ENCODE assay signal across 23 cellular contexts in the genomic region with DNA sequence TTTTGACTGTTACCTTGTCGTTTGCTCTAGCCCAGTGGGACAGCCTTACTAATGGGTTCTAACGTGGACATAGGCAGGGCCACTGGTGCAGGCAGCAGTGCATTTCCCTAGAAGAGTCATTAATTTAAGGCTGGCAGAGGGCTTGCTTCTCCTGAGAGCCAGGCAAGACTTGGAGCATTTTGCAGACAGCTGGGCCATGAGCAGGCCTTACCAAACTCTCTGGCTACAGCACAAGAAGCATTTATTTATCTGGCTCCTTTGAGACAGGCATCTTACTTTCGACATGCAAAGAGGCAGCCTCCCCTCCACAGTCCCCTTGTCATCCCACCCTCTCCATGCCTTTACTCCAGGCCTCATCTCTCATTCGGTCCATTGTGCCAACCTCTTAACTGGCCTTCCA.
"Had no signal": no experiment of that assay in that cellular context is flagged by ENCODE, and none has a peak within 500 bp of the region (broad histone marks: within the 10 kb centered on the region; RNA-seq: fewer than 3 reads in every experiment).

No MANE protein-coding gene starts in this region.

- H3K4me2 ChIP-seq: hepatocyte, neural progenitor cell had no signal

- H3K9ac ChIP-seq: neural progenitor cell had no signal

- H3K27ac Mint-ChIP-seq: activated naive CD8-positive, alpha-beta T cell; activated T-helper 2 cell treated with anti-CD3 and anti-CD28 coated beads, Interferon-gamma antibody, Interleukin-2, Interleukin-4, amounts not matched to agents 10 μg/mL and 5 μg/mL and 100 μg/mL, durations not matched to agents 14 hours and 24 hours and 36 hours; mesothelial cell of epicardium; naive thymus-derived CD8-positive, alpha-beta T cell; neural progenitor cell; stimulated activated effector memory CD8-positive, alpha-beta T cell treated with anti-CD3 and anti-CD28 coated beads, Interleukin-12 subunit alpha, Interleukin-12 subunit beta, amount 100 ng/mL, for 72 hours; stimulated activated naive CD8-positive, alpha-beta T cell treated with anti-CD3 and anti-CD28 coated beads, Interleukin-15, amount 100 ng/mL, for 72 hours had no signal

- DNase-seq: activated CD4-positive, CD25-positive, alpha-beta regulatory T cell treated with anti-CD3 and anti-CD28 coated beads, Interleukin-2, amount 50 U/mL, for 72 hours; activated naive CD4-positive, alpha-beta T cell; activated T-cell treated with anti-CD3 and anti-CD28 coated beads, Interleukin-2, amount 50 U/mL, for 1 hour; adrenal gland; effector CD4-positive, alpha-beta T cell; foreskin keratinocyte; glutamatergic neuron; immature natural killer cell; left lung; mammary epithelial cell; naive thymus-derived CD8-positive, alpha-beta T cell; posterior cingulate gyrus; stimulated activated CD4-positive, alpha-beta T cell treated with anti-CD3 and anti-CD28 coated beads, Interleukin-2, amount 100 ng/mL, for 24 hours; stimulated activated naive CD8-positive, alpha-beta T cell treated with anti-CD3 and anti-CD28 coated beads, Interleukin-15, amount 100 ng/mL, for 72 hours; WERI-Rb-1 had no signal

- H3K4me1 Mint-ChIP-seq: immature natural killer cell; naive thymus-derived CD8-positive, alpha-beta T cell; stimulated activated effector memory CD8-positive, alpha-beta T cell treated with anti-CD3 and anti-CD28 coated beads, Interleukin-12 subunit alpha, Interleukin-12 subunit beta, amount 100 ng/mL, for 72 hours; stimulated activated naive CD8-positive, alpha-beta T cell treated with anti-CD3 and anti-CD28 coated beads, Interleukin-15, amount 100 ng/mL, for 72 hours had no signal

- H3K27ac ChIP-seq: adrenal gland, foreskin keratinocyte, hepatocyte, left lung, neural progenitor cell, skin epidermis, WERI-Rb-1 had no signal

- H3K4me1 ChIP-seq: adrenal gland, foreskin keratinocyte, left lung had no signal

- H3K4me3 ChIP-seq: adrenal gland, hepatocyte, left lung, neural progenitor cell, skin epidermis, tibial nerve had no signal

- H3K27me3 Mint-ChIP-seq: stimulated activated naive CD8-positive, alpha-beta T cell treated with anti-CD3 and anti-CD28 coated beads, Interleukin-15, amount 100 ng/mL, for 72 hours had no signal

- H3K9me3 ChIP-seq: adrenal gland, left lung, tibial nerve had no signal

- H3K27me3 ChIP-seq: adrenal gland, hepatocyte, left lung, neural progenitor cell, tibial nerve had no signal

- H3K9me3 Mint-ChIP-seq: activated T-helper 2 cell treated with anti-CD3 and anti-CD28 coated beads, Interferon-gamma antibody, Interleukin-2, Interleukin-4, amounts not matched to agents 10 μg/mL and 5 μg/mL and 100 μg/mL, durations not matched to agents 14 hours and 24 hours and 36 hours; immature natural killer cell; naive thymus-derived CD8-positive, alpha-beta T cell; stimulated activated effector memory CD8-positive, alpha-beta T cell treated with anti-CD3 and anti-CD28 coated beads, Interleukin-12 subunit alpha, Interleukin-12 subunit beta, amount 100 ng/mL, for 72 hours; stimulated activated naive CD8-positive, alpha-beta T cell treated with anti-CD3 and anti-CD28 coated beads, Interleukin-15, amount 100 ng/mL, for 72 hours had no signal

- ATAC-seq: foreskin keratinocyte; left lung; naive thymus-derived CD8-positive, alpha-beta T cell; stimulated activated effector memory CD8-positive, alpha-beta T cell treated with anti-CD3 and anti-CD28 coated beads, Interleukin-12 subunit alpha, Interleukin-12 subunit beta, amount 100 ng/mL, for 72 hours; stimulated activated naive CD8-positive, alpha-beta T cell treated with anti-CD3 and anti-CD28 coated beads, Interleukin-15, amount 100 ng/mL, for 72 hours had no signal

- H3K36me3 ChIP-seq: adrenal gland, left lung, neural progenitor cell, tibial nerve, WERI-Rb-1 had no signal

- H2AFZ ChIP-seq: hepatocyte, neural progenitor cell had no signal

- H3K4me3 Mint-ChIP-seq: activated naive CD8-positive, alpha-beta T cell; immature natural killer cell; mesothelial cell of epicardium; naive thymus-derived CD8-positive, alpha-beta T cell; neural progenitor cell; stimulated activated effector memory CD8-positive, alpha-beta T cell treated with anti-CD3 and anti-CD28 coated beads, Interleukin-12 subunit alpha, Interleukin-12 subunit beta, amount 100 ng/mL, for 72 hours; stimulated activated naive CD8-positive, alpha-beta T cell treated with anti-CD3 and anti-CD28 coated beads, Interleukin-15, amount 100 ng/mL, for 72 hours had no signal

- H3K79me2 ChIP-seq: hepatocyte had no signal

- H3K36me3 Mint-ChIP-seq: activated naive CD8-positive, alpha-beta T cell; immature natural killer cell; mesothelial cell of epicardium; naive thymus-derived CD8-positive, alpha-beta T cell; neural progenitor cell; stimulated activated effector memory CD8-positive, alpha-beta T cell treated with anti-CD3 and anti-CD28 coated beads, Interleukin-12 subunit alpha, Interleukin-12 subunit beta, amount 100 ng/mL, for 72 hours had no signal
